11 cellular contexts compared by ENCODE assay signal in the genomic region with DNA sequence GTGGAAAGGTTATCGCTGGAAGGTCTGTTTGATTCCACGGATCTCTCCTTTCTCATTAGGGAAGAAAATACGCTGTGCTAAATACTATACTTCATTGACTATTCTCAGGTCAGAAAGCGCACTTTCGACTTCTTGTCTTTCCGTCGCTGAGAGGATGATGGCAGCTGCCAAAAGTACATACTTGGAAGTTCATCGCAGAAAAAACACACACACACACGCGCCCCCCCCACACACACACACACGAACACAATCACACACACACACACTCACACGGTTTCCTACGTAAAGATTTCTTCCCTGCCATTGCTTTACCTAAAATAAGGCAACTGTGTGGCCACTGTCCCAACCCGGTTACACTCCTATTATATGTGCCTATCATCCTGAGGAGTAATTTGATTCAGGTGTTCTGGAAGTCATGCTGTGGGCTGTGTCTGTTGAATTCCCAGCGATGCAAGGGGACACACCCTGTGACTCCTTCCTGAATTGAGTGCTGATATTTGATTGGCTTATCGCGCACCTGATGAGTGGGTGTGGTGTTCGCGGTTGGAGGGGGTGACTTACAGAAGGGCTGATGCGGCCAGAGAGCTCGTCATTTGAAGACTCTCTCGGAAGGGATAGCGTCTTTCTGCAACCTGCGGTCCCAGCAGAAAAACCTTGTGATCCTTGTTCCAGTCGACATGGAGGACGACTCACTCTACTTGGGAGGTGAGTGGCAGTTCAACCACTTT. TPM values are rescaled to one million over a fixed set of nuclear protein-coding genes. Genes with fewer than 3 reads are reported as not detected.
DNase-seq lines count a peak whose midpoint lies in the region; ATAC-seq and TF ChIP-seq lines count a peak whose summit lies in the region.
"Not testable (repeated sequence)": the region's sequence is repeated elsewhere in the genome, so short reads cannot be mapped to it uniquely, and the experiment has no call there.
"Had no signal": no experiment of that assay in that cellular context is flagged by ENCODE, and none has a peak within 500 bp of the region (broad histone marks: within the 10 kb centered on the region; RNA-seq: fewer than 3 reads in every experiment).

A gene with protein sequence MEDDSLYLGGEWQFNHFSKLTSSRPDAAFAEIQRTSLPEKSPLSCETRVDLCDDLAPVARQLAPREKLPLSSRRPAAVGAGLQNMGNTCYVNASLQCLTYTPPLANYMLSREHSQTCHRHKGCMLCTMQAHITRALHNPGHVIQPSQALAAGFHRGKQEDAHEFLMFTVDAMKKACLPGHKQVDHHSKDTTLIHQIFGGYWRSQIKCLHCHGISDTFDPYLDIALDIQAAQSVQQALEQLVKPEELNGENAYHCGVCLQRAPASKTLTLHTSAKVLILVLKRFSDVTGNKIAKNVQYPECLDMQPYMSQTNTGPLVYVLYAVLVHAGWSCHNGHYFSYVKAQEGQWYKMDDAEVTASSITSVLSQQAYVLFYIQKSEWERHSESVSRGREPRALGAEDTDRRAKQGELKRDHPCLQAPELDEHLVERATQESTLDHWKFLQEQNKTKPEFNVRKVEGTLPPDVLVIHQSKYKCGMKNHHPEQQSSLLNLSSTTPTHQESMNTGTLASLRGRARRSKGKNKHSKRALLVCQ (plus strand): TSS at position 678 of the 728 bp plus-strand sequence. CDS start 0 bp downstream, at position 678.

- not testable (repeated sequence) for H3K9me3 ChIP-seq in hepatocyte (ENCODE audit: low read depth); aorta (ENCODE audit: control insufficient read depth, low read length)

- H3K4me2 ChIP-seq in hepatocyte: not testable (repeated sequence)

- H3K4me3 ChIP-seq in dorsolateral prefrontal cortex; hepatocyte; aorta (ENCODE audit: low read length in 2 of 2): not testable (repeated sequence)

- H3K4me1 ChIP-seq in hepatocyte (ENCODE audit: insufficient read depth); aorta (ENCODE audit: control insufficient read depth in 1 of 2, insufficient read depth in 2 of 2, low read length in 2 of 2): not testable (repeated sequence)

- not testable (repeated sequence) for TF ChIP-seq CTCF in dorsolateral prefrontal cortex (IDR thresholded peaks at IDR 0.05 in 54 of 56, conservative IDR thresholded peaks at IDR 0.05 in 2 of 56; ENCODE audit: low read depth in 1 of 56, partially characterized antibody in 56 of 56); hepatocyte (IDR thresholded peaks at IDR 0.05; ENCODE audit: poor library complexity); omental fat pad (IDR thresholded peaks at IDR 0.05)

- intact Hi-C loops in dorsolateral prefrontal cortex (cut with DNase I); aorta (cut with DNase I): not testable (repeated sequence)

- not testable (repeated sequence) for H3K9me2 ChIP-seq in hepatocyte (replicated peaks; ENCODE audit: insufficient read depth)

- H2AFZ ChIP-seq in hepatocyte: not testable (repeated sequence)

- not testable (repeated sequence) for ATAC-seq in omental fat pad (ENCODE audit: low FRiP score); aorta (ENCODE audit: low FRiP score)

- not testable (repeated sequence) for H3K36me3 ChIP-seq in hepatocyte (replicated peaks; ENCODE audit: insufficient read depth, low read depth); aorta (ENCODE audit: control insufficient read depth in 1 of 2, insufficient read depth in 2 of 2, low read length in 1 of 2)

- DNase-seq in HT-29 (ENCODE audit: low spot score): peak; percentile 0
- peak; percentile 0 to 2 for DNase-seq in activated CD4-positive, alpha-beta T cell treated with anti-CD3 and anti-CD28 coated beads for 4 hours
- DNase-seq in activated gamma-delta T cell treated with Interleukin-2 at 50 U/mL for 16 hours: peak; percentile 5
- DNase-seq in dorsolateral prefrontal cortex: peak in 6 of 10 donors; percentile 9 to 51 (median 30)
- DNase-seq in hepatocyte (ENCODE audit: low spot score): peak; percentile 1
- peak; percentile 19 for DNase-seq in omental fat pad (ENCODE audit: low spot score)
- peak; percentile 0 for DNase-seq in stimulated activated CD4-positive, alpha-beta T cell treated with anti-CD3 and anti-CD28 coated beads, Interleukin-12 subunit alpha, Interleukin-12 subunit beta, amount 100 ng/mL, for 4 hours
- peak; percentile 33 to 34 for DNase-seq in aorta

- H3K79me2 ChIP-seq in hepatocyte: not testable (repeated sequence)

- not testable (repeated sequence) for H3K27ac ChIP-seq in dorsolateral prefrontal cortex; hepatocyte; aorta (ENCODE audit: low read depth in 1 of 2, low read length in 2 of 2)

- not testable (repeated sequence) for H4K20me1 ChIP-seq in hepatocyte (ENCODE audit: insufficient read depth, poor library complexity, severe bottlenecking)

- not testable (repeated sequence) for H3K27me3 ChIP-seq in dorsolateral prefrontal cortex; hepatocyte; aorta (ENCODE audit: control insufficient read depth in 1 of 2, insufficient read depth in 2 of 2, low read length in 1 of 2)

- 90% methylated on average over 15 of the region's 26 CpGs for WGBS in hepatocyte (ENCODE audit: low lambda C conversion rate, missing lambda C conversion rate)
- 89 to 92% methylated on average over 14 to 21 of the region's 26 CpGs for WGBS in aorta, 2 donors

RNA-seq across cellular contexts. Expression of the gene that starts here (rescaled TPM):
- total RNA-seq in HT-29 (2014; rRNA removed; shearing (Covaris generic)): not detected in 2 replicates
- total RNA-seq in dorsolateral prefrontal cortex (not detected), hepatocyte (not detected in 2 replicates), omental fat pad (not detected), aorta (not detected)
- polyA plus RNA-seq in hepatocyte (not detected in 2 replicates), aorta (not detected)
- total RNA-seq: fibroblast of lung, heart right ventricle, mononuclear cell had no signal
- polyA plus RNA-seq: fibroblast of lung, heart right ventricle had no signal

Comparison
In these comparisons a context has a peak if more than half of its experiments do, and no peak if none do; other contexts are left out.
1. Peak in DNase-seq in HT-29; RNA of the gene not detected or under 1 TPM.
2. Peak in DNase-seq in dorsolateral prefrontal cortex; RNA of the gene not detected or under 1 TPM.
3. Peak in DNase-seq in hepatocyte; RNA of the gene not detected or under 1 TPM.
4. Peak in DNase-seq in omental fat pad; RNA of the gene not detected or under 1 TPM.
5. Peak in DNase-seq in aorta; RNA of the gene not detected or under 1 TPM.